Comparison of ENCODE assay signal across 8 cellular contexts in the genomic region with DNA sequence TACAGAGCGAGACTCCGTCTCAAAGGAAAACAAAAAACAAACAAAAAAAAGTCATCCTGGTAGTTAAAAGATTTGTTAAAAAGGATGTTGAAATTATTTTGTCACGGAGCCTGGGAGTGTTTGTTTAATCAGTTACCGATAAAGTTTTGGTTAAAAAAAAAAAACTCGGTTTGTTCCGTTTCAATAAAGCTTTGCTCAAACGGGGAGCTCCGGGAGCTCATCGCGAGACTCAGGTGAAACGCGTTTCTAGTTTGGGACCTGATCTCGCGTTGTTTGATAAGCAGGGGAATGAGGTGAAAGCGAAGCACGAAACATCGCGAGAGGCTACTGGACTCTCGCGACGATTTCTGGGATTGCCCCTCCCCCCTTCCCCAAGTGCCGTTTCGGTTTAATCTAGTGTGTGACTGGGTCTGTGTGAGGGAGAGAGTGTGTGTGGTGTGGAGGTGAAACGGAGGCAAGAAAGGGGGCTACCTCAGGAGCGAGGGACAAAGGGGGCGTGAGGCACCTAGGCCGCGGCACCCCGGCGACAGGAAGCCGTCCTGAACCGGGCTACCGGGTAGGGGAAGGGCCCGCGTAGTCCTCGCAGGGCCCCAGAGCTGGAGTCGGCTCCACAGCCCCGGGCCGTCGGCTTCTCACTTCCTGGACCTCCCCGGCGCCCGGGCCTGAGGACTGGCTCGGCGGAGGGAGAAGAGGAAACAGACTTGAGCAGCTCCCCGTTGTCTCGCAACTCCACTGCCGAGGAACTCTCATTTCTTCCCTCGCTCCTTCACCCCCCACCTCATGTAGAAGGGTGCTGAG. TPM values are rescaled to one million over a fixed set of nuclear protein-coding genes. Genes with fewer than 3 reads are reported as not detected.
DNase-seq lines count a peak whose midpoint lies in the region; ATAC-seq, FAIRE-seq and TF ChIP-seq lines count a peak whose summit lies in the region.

A gene (plus strand): TSS at position 374 of the 798 bp plus-strand sequence. CDS start 586 bp downstream, outside the sequence.

- H3K27ac ChIP-seq in A549, result peak within 1 kb of the TSS; percentile 97 to 98
- H3K27ac ChIP-seq in VCaP, result peak within 1 kb of the TSS; percentile 99
- peak within 1 kb of the TSS; percentile 98 to 99 for H3K27ac ChIP-seq in breast epithelium
- H3K27ac ChIP-seq in skeletal muscle tissue (ENCODE audit: low read depth, low read length), result peak within 1 kb of the TSS; percentile 97

- CTCF ChIA-PET in A549 (lab: Yijun Ruan, JAX), result interaction anchor here (0.7 to 2.8 kb wide), 7 partner anchors 9 to 269 kb away, joined by 3 to 13 read pairs (median 3); a partner anchor contains a TSS

- no peaks in the 10 kb centered on the region for H3K27me3 ChIP-seq in breast epithelium
- H3K27me3 ChIP-seq in skeletal muscle tissue (ENCODE audit: control insufficient read depth in 3 of 3, insufficient read depth in 3 of 3, low read length in 3 of 3), result no peaks in the 10 kb centered on the region

- H3K4me1 ChIP-seq in A549 (peaks cover 18% of the 10 kb centered on the region; the same call in 2 of the 3 replicates), breast epithelium (peaks cover 0 to 18% of the 10 kb centered on the region in 2 donors), skeletal muscle tissue (ENCODE audit: control insufficient read depth in 3 of 3, insufficient read depth in 3 of 3, low read length in 3 of 3) (peaks cover 17 to 35% (median 19%) of the 10 kb centered on the region in 3 donors)

- POLR2A ChIA-PET in A549 (lab: Yijun Ruan, JAX), result interaction anchor here (0.6 to 3.4 kb wide), 20 partner anchors 10 to 577 kb away, joined by 3 to 133 read pairs (median 4); a partner anchor contains a TSS

- no peak for TF ChIP-seq CTCF in A549 (IDR thresholded peaks at IDR 0.05)
- TF ChIP-seq CTCF in VCaP (conservative IDR thresholded peaks at IDR 0.05), result no peak
- TF ChIP-seq CTCF in breast epithelium (IDR thresholded peaks at IDR 0.05), result no peak

- no peak for TF ChIP-seq EP300 in A549 (IDR thresholded peaks at IDR 0.05)

- peak; percentile 87 to 90 for ATAC-seq in A549
- peak; percentile 81 for ATAC-seq in GM18867 (IDR thresholded peaks at IDR 0.05; ENCODE audit: unreplicated experiment)
- peak; percentile 65 for ATAC-seq in HG03108 (IDR thresholded peaks at IDR 0.05; ENCODE audit: unreplicated experiment)

- H3K36me3 ChIP-seq in breast epithelium (no peaks in the 10 kb centered on the region), skeletal muscle tissue (ENCODE audit: control insufficient read depth in 3 of 3, insufficient read depth in 3 of 3, low read length in 3 of 3) (no peaks in the 10 kb centered on the region)

- H3K4me3 ChIP-seq in A549 (peak within 1 kb of the TSS; percentile 83), breast epithelium (peak within 1 kb of the TSS; percentile 85 to 98 (median 97)), iPS-18c (ENCODE audit: insufficient read depth, low read depth, low read length) (peak within 1 kb of the TSS; percentile 82), skeletal muscle tissue (ENCODE audit: low read length in 3 of 3) (peak within 1 kb of the TSS; percentile 85 to 99 (median 93))

- under 1% methylated on average over 49 of the region's 49 CpGs for WGBS in A549 (ENCODE audit: missing lambda C conversion rate)

- H3K4me2 ChIP-seq in A549, result peak within 1 kb of the TSS; percentile 97

- intact Hi-C loops in breast epithelium (cut with DNase I; ENCODE audit: low total_unique reads), result no loop called here

- peak; percentile 100 for DNase-seq in A549 (ENCODE audit: low read depth in 1 of 2, low spot score in 1 of 2)
- DNase-seq in NCI-H2196 treated with DMSO at 0.1 percent for 48 hours (lab: John Stamatoyannopoulos, UW; ENCODE audit: unreplicated experiment), result peak; percentile 75
- DNase-seq in breast epithelium (ENCODE audit: low spot score in 2 of 2), result peak; percentile 95 to 97

- H3K9ac ChIP-seq in skeletal muscle tissue (ENCODE audit: low read depth in 1 of 3, low read length in 3 of 3), result peak within 1 kb of the TSS; percentile 98 to 99 (median 98)

- TF ChIP-seq RAD21 in A549 (conservative IDR thresholded peaks at IDR 0.05 in 1 of 2, IDR thresholded peaks at IDR 0.05 in 1 of 2), result no peak

- peak; percentile 99 for FAIRE-seq in A549 (lab: Jason Lieb, UNC)

- H3K9me3 ChIP-seq in A549 (no peaks in the 10 kb centered on the region), breast epithelium (no peaks in the 10 kb centered on the region), iPS-18c (ENCODE audit: control insufficient read depth, insufficient read depth, low read length) (peaks cover 3% of the 10 kb centered on the region), skeletal muscle tissue (ENCODE audit: control insufficient read depth in 3 of 3, low read length in 3 of 3) (peaks cover 0 to 2% (median 0%) of the 10 kb centered on the region in 3 donors)

- TF ChIP-seq POLR2A in A549 (IDR thresholded peaks at IDR 0.05; ENCODE audit: low read length), result peak; percentile 93
- TF ChIP-seq POLR2A in breast epithelium (IDR thresholded peaks at IDR 0.05), result peak; percentile 93

TF ChIP-seq in A549, 52 proteins besides CTCF, POLR2A, EP300 and RAD21 (continues in another document):
- TF ChIP-seq, protein P1, sequence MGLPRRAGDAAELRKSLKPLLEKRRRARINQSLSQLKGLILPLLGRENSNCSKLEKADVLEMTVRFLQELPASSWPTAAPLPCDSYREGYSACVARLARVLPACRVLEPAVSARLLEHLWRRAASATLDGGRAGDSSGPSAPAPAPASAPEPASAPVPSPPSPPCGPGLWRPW (IDR thresholded peaks at IDR 0.05), result 0 out of 2 replicates have a peak, but pooled peaks have one; percentile 15
- no peak for TF ChIP-seq POLR2AphosphoS2 (conservative IDR thresholded peaks at IDR 0.05; ENCODE audit: low read length)
- TF ChIP-seq ZC3H11A (IDR thresholded peaks at IDR 0.05), result no peak
- no peak for TF ChIP-seq EHMT2 (IDR thresholded peaks at IDR 0.05; ENCODE audit: low read depth)
- TF ChIP-seq, protein P2, sequence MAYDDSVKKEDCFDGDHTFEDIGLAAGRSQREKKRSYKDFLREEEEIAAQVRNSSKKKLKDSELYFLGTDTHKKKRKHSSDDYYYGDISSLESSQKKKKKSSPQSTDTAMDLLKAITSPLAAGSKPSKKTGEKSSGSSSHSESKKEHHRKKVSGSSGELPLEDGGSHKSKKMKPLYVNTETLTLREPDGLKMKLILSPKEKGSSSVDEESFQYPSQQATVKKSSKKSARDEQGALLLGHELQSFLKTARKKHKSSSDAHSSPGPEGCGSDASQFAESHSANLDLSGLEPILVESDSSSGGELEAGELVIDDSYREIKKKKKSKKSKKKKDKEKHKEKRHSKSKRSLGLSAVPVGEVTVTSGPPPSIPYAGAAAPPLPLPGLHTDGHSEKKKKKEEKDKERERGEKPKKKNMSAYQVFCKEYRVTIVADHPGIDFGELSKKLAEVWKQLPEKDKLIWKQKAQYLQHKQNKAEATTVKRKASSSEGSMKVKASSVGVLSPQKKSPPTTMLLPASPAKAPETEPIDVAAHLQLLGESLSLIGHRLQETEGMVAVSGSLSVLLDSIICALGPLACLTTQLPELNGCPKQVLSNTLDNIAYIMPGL (CRISPR knock-in tag; IDR thresholded peaks at IDR 0.05; ENCODE audit: borderline replicate concordance), result peak; percentile 84
- TF ChIP-seq, protein P3, sequence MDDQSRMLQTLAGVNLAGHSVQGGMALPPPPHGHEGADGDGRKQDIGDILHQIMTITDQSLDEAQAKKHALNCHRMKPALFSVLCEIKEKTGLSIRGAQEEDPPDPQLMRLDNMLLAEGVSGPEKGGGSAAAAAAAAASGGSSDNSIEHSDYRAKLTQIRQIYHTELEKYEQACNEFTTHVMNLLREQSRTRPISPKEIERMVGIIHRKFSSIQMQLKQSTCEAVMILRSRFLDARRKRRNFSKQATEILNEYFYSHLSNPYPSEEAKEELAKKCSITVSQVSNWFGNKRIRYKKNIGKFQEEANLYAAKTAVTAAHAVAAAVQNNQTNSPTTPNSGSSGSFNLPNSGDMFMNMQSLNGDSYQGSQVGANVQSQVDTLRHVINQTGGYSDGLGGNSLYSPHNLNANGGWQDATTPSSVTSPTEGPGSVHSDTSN (IDR thresholded peaks at IDR 0.05), result no peak; the same call in 1 of the 2 replicates
- TF ChIP-seq HOXB13 (CRISPR knock-in tag; IDR thresholded peaks at IDR 0.05; ENCODE audit: low read depth), result no peak
- TF ChIP-seq, protein P4, sequence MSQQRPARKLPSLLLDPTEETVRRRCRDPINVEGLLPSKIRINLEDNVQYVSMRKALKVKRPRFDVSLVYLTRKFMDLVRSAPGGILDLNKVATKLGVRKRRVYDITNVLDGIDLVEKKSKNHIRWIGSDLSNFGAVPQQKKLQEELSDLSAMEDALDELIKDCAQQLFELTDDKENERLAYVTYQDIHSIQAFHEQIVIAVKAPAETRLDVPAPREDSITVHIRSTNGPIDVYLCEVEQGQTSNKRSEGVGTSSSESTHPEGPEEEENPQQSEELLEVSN (IDR thresholded peaks at IDR 0.05; ENCODE audit: borderline replicate concordance, low read depth), result no peak
- TF ChIP-seq ESRRA (IDR thresholded peaks at IDR 0.05; ENCODE audit: borderline replicate concordance, low read length), result no peak
- TF ChIP-seq CHD4 (IDR thresholded peaks at IDR 0.05; ENCODE audit: borderline replicate concordance), result no peak
- TF ChIP-seq CBX8 (IDR thresholded peaks at IDR 0.05), result no peak
- TF ChIP-seq RNF2 (IDR thresholded peaks at IDR 0.05; ENCODE audit: borderline replicate concordance, low read depth), result no peak
- peak; percentile 72 for TF ChIP-seq RARB (CRISPR knock-in tag; IDR thresholded peaks at IDR 0.05)
- TF ChIP-seq BHLHE40 (IDR thresholded peaks at IDR 0.05; ENCODE audit: low read depth, low read length), result no peak
- TF ChIP-seq, protein P5, sequence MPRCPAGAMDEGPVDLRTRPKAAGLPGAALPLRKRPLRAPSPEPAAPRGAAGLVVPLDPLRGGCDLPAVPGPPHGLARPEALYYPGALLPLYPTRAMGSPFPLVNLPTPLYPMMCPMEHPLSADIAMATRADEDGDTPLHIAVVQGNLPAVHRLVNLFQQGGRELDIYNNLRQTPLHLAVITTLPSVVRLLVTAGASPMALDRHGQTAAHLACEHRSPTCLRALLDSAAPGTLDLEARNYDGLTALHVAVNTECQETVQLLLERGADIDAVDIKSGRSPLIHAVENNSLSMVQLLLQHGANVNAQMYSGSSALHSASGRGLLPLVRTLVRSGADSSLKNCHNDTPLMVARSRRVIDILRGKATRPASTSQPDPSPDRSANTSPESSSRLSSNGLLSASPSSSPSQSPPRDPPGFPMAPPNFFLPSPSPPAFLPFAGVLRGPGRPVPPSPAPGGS (IDR thresholded peaks at IDR 0.05), result peak; percentile 95
- no peak for TF ChIP-seq SREBF2 (IDR thresholded peaks at IDR 0.05)
- TF ChIP-seq PHF8 (IDR thresholded peaks at IDR 0.05; ENCODE audit: borderline replicate concordance, low read depth), result peak; percentile 96

RNA-seq across cellular contexts. Expression of the gene that starts here (rescaled TPM):
- 42.1 and 47.3 TPM in 2 replicates for polyA plus RNA-seq in A549 (2011; rRNA removed)
- polyA plus RNA-seq in A549 (2012; cell fraction: cytosol; rRNA removed), result 13.7 and 17.8 TPM in 2 replicates
- polyA plus RNA-seq in A549 (2012; cell fraction: nucleus; rRNA removed), result 22.0 and 28.6 TPM in 2 replicates
- 36.7 to 40.0 TPM (median 37.8 TPM) in 3 replicates for polyA plus RNA-seq in A549 (2017; fragmentation: RNase III; extraction: RNeasy Plus Mini Kit Qiagen cat#74134 plus additional on column Dnase treatment)
- polyA minus RNA-seq in A549 (2011; rRNA and poly(A)+ RNA removed), result 87.2 and 94.7 TPM in 2 replicates
- total RNA-seq in breast epithelium, result 10 to 100 TPM; 38.6 to 58.2 (median 41.3) TPM
- 29.2 TPM for total RNA-seq in skeletal muscle tissue

Comparison
In these comparisons a context has a peak if more than half of its experiments do, and no peak if none do; other contexts are left out.
1. Peak in every context shown above with its lines: DNase-seq, ATAC-seq, H3K4me3 ChIP-seq and H3K27ac ChIP-seq.